8 cellular contexts compared by ENCODE assay signal in the genomic region with DNA sequence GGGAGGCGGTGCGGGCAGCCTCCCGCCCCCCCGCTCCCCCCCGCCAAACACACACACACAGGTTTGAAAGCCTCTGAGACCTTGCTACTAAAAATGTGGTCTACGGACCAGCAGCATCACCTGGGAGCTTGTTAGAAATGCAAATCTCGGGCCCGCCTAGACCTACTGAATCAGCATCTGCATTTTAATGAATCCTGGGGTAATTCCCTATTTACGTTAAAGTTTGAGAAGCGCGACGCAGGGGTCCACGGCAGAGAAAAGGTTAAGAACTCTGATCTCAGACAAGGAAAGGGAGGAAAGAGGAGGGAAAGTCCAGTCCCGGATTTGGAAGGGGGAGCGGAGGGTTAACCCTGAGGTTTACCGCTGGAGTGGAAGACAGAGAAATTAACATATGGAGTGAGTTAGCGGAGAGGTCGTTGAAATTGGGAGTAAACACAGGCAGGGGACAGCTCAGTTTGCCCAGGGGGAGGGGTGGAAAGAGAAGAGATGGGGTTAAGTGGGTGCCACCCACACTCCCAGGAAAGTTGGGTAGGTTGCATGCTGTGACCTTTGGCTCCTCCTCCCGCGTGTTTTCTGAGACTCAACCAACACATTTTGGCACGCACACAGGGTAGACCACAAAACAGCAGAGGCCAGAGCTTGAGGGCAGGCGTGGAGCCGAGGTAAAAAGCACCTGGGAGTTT.
DNase-seq lines count a peak whose midpoint lies in the region; ATAC-seq and TF ChIP-seq lines count a peak whose summit lies in the region.

No MANE protein-coding gene starts in this region.

- WGBS in testis, 2 donors: 12 to 18% methylated on average over 15 to 22 of the region's 23 CpGs

- peaks cover 55% of the 10 kb centered on the region for H3K27me3 Mint-ChIP-seq in stimulated activated memory B cell treated with anti-CD40 and anti-IgM and Interleukin-4, amounts not matched to agents 10 μg/mL and 1 μg/mL and 100 μg/mL, for 72 hours

- peaks cover 32% of the 10 kb centered on the region for H3K4me1 Mint-ChIP-seq in stimulated activated memory B cell treated with anti-CD40 and anti-IgM and Interleukin-4, amounts not matched to agents 10 μg/mL and 1 μg/mL and 100 μg/mL, for 72 hours

- intact Hi-C loops in left lung (cut with DNase I) (no loop called here), testis (cut with DNase I; ENCODE audit: low total_unique reads) (no loop called here)

- H3K4me3 ChIP-seq in left lung: peak overlapping the region in 1 of 2 donors; percentile 17
- H3K4me3 ChIP-seq in testis: no peak overlapping the region

- H3K27ac ChIP-seq in left lung (peak overlapping the region in 1 of 2 donors; percentile 37), testis (no peak overlapping the region)

- no peaks in the 10 kb centered on the region for H3K36me3 Mint-ChIP-seq in stimulated activated memory B cell treated with anti-CD40 and anti-IgM and Interleukin-4, amounts not matched to agents 10 μg/mL and 1 μg/mL and 100 μg/mL, for 72 hours

- peak overlapping the region; percentile 83 for H3K4me3 Mint-ChIP-seq in stimulated activated memory B cell treated with anti-CD40 and anti-IgM and Interleukin-4, amounts not matched to agents 10 μg/mL and 1 μg/mL and 100 μg/mL, for 72 hours

- H3K27me3 ChIP-seq in left lung (peaks cover 7 to 28% of the 10 kb centered on the region in 2 donors), testis (no peaks in the 10 kb centered on the region)

- peak; percentile 70 for DNase-seq in NCI-H1417 treated with DMSO at 0.1 percent for 48 hours (lab: John Stamatoyannopoulos, UW)
- DNase-seq in activated T-cell treated with anti-CD3 and anti-CD28 coated beads, Interleukin-2, amount 50 U/mL, for 48 hours: peak; percentile 76 to 78
- DNase-seq in left lung: peak in 1 of 2 donors; percentile 59
- no peak for DNase-seq in amygdala (lab: John Stamatoyannopoulos, UW)
- no peak for DNase-seq in DMS153 (lab: John Stamatoyannopoulos, UW)
- no peak for DNase-seq in testis

- TF ChIP-seq CTCF in left lung (IDR thresholded peaks at IDR 0.05) (no peak), testis (IDR thresholded peaks at IDR 0.05) (no peak)

- no peaks in the 10 kb centered on the region for H3K9me3 ChIP-seq in left lung
- H3K9me3 ChIP-seq in testis: no peaks in the 10 kb centered on the region

- no peak for TF ChIP-seq POLR2A in testis (IDR thresholded peaks at IDR 0.05)

- peak overlapping the region; percentile 96 for H3K27ac Mint-ChIP-seq in stimulated activated memory B cell treated with anti-CD40 and anti-IgM and Interleukin-4, amounts not matched to agents 10 μg/mL and 1 μg/mL and 100 μg/mL, for 72 hours

- ATAC-seq in GM19351 (IDR thresholded peaks at IDR 0.05; ENCODE audit: unreplicated experiment) (peak; percentile 52), left lung (peak; percentile 79)
- peak; percentile 86 for ATAC-seq in stimulated activated memory B cell treated with anti-CD40 and anti-IgM and Interleukin-4, amounts not matched to agents 10 μg/mL and 1 μg/mL and 100 μg/mL, for 72 hours

- H3K4me1 ChIP-seq in left lung (peaks cover 0 to 7% of the 10 kb centered on the region in 2 donors), testis (no peaks in the 10 kb centered on the region)

- peaks cover 14% of the 10 kb centered on the region for H3K9me3 Mint-ChIP-seq in stimulated activated memory B cell treated with anti-CD40 and anti-IgM and Interleukin-4, amounts not matched to agents 10 μg/mL and 1 μg/mL and 100 μg/mL, for 72 hours

- H3K36me3 ChIP-seq in left lung: no peaks in the 10 kb centered on the region
- no peaks in the 10 kb centered on the region for H3K36me3 ChIP-seq in testis (ENCODE audit: low read depth, missing control alignments)

Comparison
In these comparisons a context has a peak if more than half of its experiments do, and no peak if none do; other contexts are left out.
1. DNase-seq: peak in NCI-H1417 treated with DMSO at 0.1 percent for 48 hours (single experiment) and activated T-cell treated with anti-CD3 and anti-CD28 coated beads, Interleukin-2, amount 50 U/mL, for 48 hours (2 of 2); none in amygdala (0 of 56), DMS153 (single experiment) and testis (single experiment).
2. Peak in every context shown above with its lines, with median percentiles within 50 percentile points of each other: ATAC-seq.